21 cellular contexts compared by ENCODE assay signal in the genomic region with DNA sequence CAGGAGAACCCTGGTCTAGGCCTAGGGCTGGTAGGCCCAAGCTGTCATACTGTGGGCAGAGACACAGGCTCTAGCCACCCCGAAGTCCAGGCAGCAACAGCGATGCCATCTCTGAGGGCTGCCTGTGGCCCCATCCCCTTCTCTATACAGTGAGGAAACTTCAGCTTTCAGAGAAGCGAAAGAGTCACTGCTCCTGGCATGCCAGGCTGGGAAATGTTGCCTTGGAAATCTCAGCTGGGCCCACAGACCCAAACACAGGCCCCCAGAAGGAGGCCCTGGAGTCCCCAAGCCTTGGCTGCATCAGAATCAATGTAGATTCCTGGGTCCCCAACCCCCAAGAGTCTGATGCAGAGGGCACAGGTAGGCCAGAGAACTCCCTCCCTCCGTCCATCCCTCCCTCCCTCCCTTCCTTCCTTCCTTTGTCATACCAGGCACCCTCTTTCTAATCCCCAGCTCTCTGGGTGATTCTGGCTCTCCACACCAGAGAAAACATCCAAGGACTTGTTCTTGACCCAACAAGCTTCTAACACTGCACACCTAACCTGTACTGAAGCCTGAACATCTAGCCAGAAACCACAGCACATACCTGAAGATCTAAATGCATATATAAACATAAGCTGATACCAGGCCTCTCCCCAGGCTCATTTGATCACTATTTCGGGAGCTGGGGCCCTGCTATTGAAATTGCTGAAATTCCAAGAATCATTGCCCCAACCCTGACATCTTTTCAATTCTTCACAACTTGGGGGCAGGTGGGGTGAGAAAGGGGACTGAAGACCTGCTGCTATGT.
DNase-seq lines count a peak whose midpoint lies in the region; ATAC-seq and TF ChIP-seq lines count a peak whose summit lies in the region.
"Had no signal": no experiment of that assay in that cellular context is flagged by ENCODE, and none has a peak within 500 bp of the region (broad histone marks: within the 10 kb centered on the region; RNA-seq: fewer than 3 reads in every experiment).

No MANE protein-coding gene starts in this region.

- intact Hi-C loops in PC-9 (cut with micrococcal nuclease; ENCODE audit: unreplicated experiment) (loop anchor here (2.0 kb wide), 2 partner anchors 37 to 129 kb away; no protein-coding TSS in a partner anchor), CD14-positive monocyte (cut with micrococcal nuclease) (no loop called here)

- H3K79me2 ChIP-seq in PC-9 (ENCODE audit: low read depth) = no peaks in the 10 kb centered on the region

- no peak for ATAC-seq in naive thymus-derived CD8-positive, alpha-beta T cell
- ATAC-seq: HepG2 had no signal

- H2BK120ac ChIP-seq in mesenchymal stem cell (ENCODE audit: low read depth, low read length) = no peak overlapping the region

- no peak overlapping the region for H4K8ac ChIP-seq in mesenchymal stem cell (ENCODE audit: low read length)

- peak overlapping the region in 2 of 10 donors; percentile 12 to 63 for H3K27ac Mint-ChIP-seq in naive thymus-derived CD8-positive, alpha-beta T cell
- peak overlapping the region in 1 of 7 donors; percentile 44 for H3K27ac Mint-ChIP-seq in CD14-positive monocyte
- H3K27ac Mint-ChIP-seq: type B pancreatic cell had no signal

- H3K4me2 ChIP-seq in PC-9 (peak overlapping the region; percentile 11; the same call in 1 of the 2 replicates), mesenchymal stem cell (ENCODE audit: low read length, poor library complexity, severe bottlenecking) (no peak overlapping the region)

- H3K4me3 Mint-ChIP-seq in naive thymus-derived CD8-positive, alpha-beta T cell = peak overlapping the region in 1 of 10 donors; percentile 16
- no peak overlapping the region for H3K4me3 Mint-ChIP-seq in CD14-positive monocyte
- H3K4me3 Mint-ChIP-seq: activated CD4-positive, alpha-beta T cell treated with anti-CD3 and anti-CD28 coated beads, Interleukin-2, amount 10 ng/mL, durations not matched to agents 7 days and 5 days; CD4-positive, alpha-beta memory T cell; central memory CD8-positive, alpha-beta T cell; type B pancreatic cell had no signal

- no peak overlapping the region for H2BK15ac ChIP-seq in mesenchymal stem cell (ENCODE audit: low read depth, poor library complexity, severe bottlenecking)

- 88% methylated on average over 5 of the region's 5 CpGs for WGBS in mesenchymal stem cell

- H3K23ac ChIP-seq in mesenchymal stem cell (ENCODE audit: low read length in 2 of 2) = no peak overlapping the region

- no peak overlapping the region for H3K18ac ChIP-seq in mesenchymal stem cell (ENCODE audit: low read depth in 1 of 2, low read length in 2 of 2)

- H2AFZ ChIP-seq in PC-9 (no peak overlapping the region), mesenchymal stem cell (ENCODE audit: low read depth, low read length) (no peak overlapping the region)

- no peak overlapping the region for H3K4me3 ChIP-seq in PC-9
- H3K4me3 ChIP-seq in mesenchymal stem cell (ENCODE audit: insufficient read depth in 1 of 2, low read depth in 1 of 2, low read length in 2 of 2) = no peak overlapping the region
- H3K4me3 ChIP-seq: left ventricle myocardium inferior, right atrium auricular region had no signal

- H3K9me3 Mint-ChIP-seq in naive thymus-derived CD8-positive, alpha-beta T cell = no peaks in the 10 kb centered on the region
- H3K9me3 Mint-ChIP-seq in CD14-positive monocyte = no peaks in the 10 kb centered on the region
- H3K9me3 Mint-ChIP-seq: activated CD4-positive, alpha-beta T cell treated with anti-CD3 and anti-CD28 coated beads, Interleukin-2, amount 10 ng/mL, durations not matched to agents 7 days and 5 days; CD4-positive, alpha-beta memory T cell; central memory CD8-positive, alpha-beta T cell; type B pancreatic cell had no signal

- H3K4ac ChIP-seq in mesenchymal stem cell (ENCODE audit: low read depth in 1 of 2, low read length in 2 of 2) = peak overlapping the region in 1 of 2 experiments; percentile 38

- no peaks in the 10 kb centered on the region for H3K36me3 ChIP-seq in PC-9 (ENCODE audit: low read depth)
- H3K36me3 ChIP-seq in mesenchymal stem cell (ENCODE audit: control insufficient read depth in 1 of 2, insufficient read depth in 2 of 2, low read depth in 1 of 2, low read length in 2 of 2) = no peaks in the 10 kb centered on the region
- H3K36me3 ChIP-seq: left ventricle myocardium inferior, right atrium auricular region had no signal

- peaks cover 0 to 11% (median 5%) of the 10 kb centered on the region in 3 donors for H3K36me3 Mint-ChIP-seq in naive thymus-derived CD8-positive, alpha-beta T cell
- peaks cover 25 to 46% of the 10 kb centered on the region in 2 donors for H3K36me3 Mint-ChIP-seq in CD14-positive monocyte
- H3K36me3 Mint-ChIP-seq: type B pancreatic cell had no signal

- peaks cover 9% of the 10 kb centered on the region for H3K79me1 ChIP-seq in mesenchymal stem cell (replicated peaks; ENCODE audit: low read length, poor library complexity, severe bottlenecking)

- H3K9ac ChIP-seq in mesenchymal stem cell (ENCODE audit: low read length) = no peak overlapping the region

- POLR2A ChIA-PET in PC-9 (lab: Charles Lee; ENCODE audit: unreplicated experiment) = interaction anchor here (0.6 kb wide), 1 partner anchor 387 kb away, joined by 3 read pairs; no protein-coding TSS in a partner anchor
- POLR2A ChIA-PET in naive thymus-derived CD8-positive, alpha-beta T cell (lab: Charles Lee) = no interaction called here

- H3K9me2 ChIP-seq in PC-9 (ENCODE audit: insufficient read depth) = no peaks in the 10 kb centered on the region

- TF ChIP-seq CTCF in PC-9 (conservative IDR thresholded peaks at IDR 0.05) (no peak), CD14-positive monocyte (IDR thresholded peaks at IDR 0.05) (no peak)

- BruUV-seq in PC-9 (replicated peaks; lab: Mats Ljungman, UMichigan) = TSS peak; percentile 76

- no peak overlapping the region for H3K14ac ChIP-seq in mesenchymal stem cell (ENCODE audit: low read length in 2 of 2)

- no peaks in the 10 kb centered on the region for H3K27me3 Mint-ChIP-seq in naive thymus-derived CD8-positive, alpha-beta T cell
- peaks cover 0 to 3% (median 2%) of the 10 kb centered on the region in 3 donors for H3K27me3 Mint-ChIP-seq in CD14-positive monocyte (ENCODE audit: low read depth in 3 of 3)
- H3K27me3 Mint-ChIP-seq: activated CD4-positive, alpha-beta T cell treated with anti-CD3 and anti-CD28 coated beads, Interleukin-2, amount 10 ng/mL, durations not matched to agents 7 days and 5 days; CD4-positive, alpha-beta memory T cell; central memory CD8-positive, alpha-beta T cell had no signal

- peak; percentile 21 for DNase-seq in EH (ENCODE audit: low read depth)
- no peak for DNase-seq in PC-9
- DNase-seq in astrocyte of the hippocampus (ENCODE audit: low read depth, low spot score) = peak; percentile 54
- no peak for DNase-seq in mesenchymal stem cell
- no peak for DNase-seq in COLO829 (ENCODE audit: low spot score)
- no peak for DNase-seq in naive thymus-derived CD8-positive, alpha-beta T cell
- DNase-seq in CD14-positive monocyte (ENCODE audit: low spot score) = no peak
- no peak for DNase-seq in NAMALWA (ENCODE audit: low spot score)
- DNase-seq: activated CD4-positive, alpha-beta T cell treated with anti-CD3 and anti-CD28 coated beads, Interleukin-2, amount 10 ng/mL, durations not matched to agents 7 days and 5 days; amygdala; CD4-positive, alpha-beta memory T cell; DMS53; HCEC 1CT; left ventricle myocardium inferior; NCI-H187 treated with DMSO at 0.1 percent for 48 hours; NK-92 treated with Interleukin-12 subunit alpha and Interleukin-12 subunit beta, amount 100 ng/mL, for 24 hours; occipital lobe had no signal

- no peaks in the 10 kb centered on the region for H4K20me1 ChIP-seq in PC-9 (ENCODE audit: insufficient read depth)

- CTCF ChIA-PET in PC-9 (lab: Charles Lee) = no interaction called here

- peaks cover 26% of the 10 kb centered on the region for H3K4me1 ChIP-seq in PC-9 (replicated peaks; ENCODE audit: insufficient read depth)
- peaks cover 49% of the 10 kb centered on the region for H3K4me1 ChIP-seq in mesenchymal stem cell (ENCODE audit: control insufficient read depth, insufficient read depth, low read depth, low read length)
- H3K4me1 ChIP-seq: right atrium auricular region had no signal

- H3F3A ChIP-seq in PC-9 (ENCODE audit: insufficient read depth, low read depth) = peaks cover 3% of the 10 kb centered on the region; the same call in 1 of the 2 replicates

- H3K4me1 Mint-ChIP-seq in naive thymus-derived CD8-positive, alpha-beta T cell = peaks cover 9 to 29% (median 25%) of the 10 kb centered on the region in 4 donors
- peaks cover 17% of the 10 kb centered on the region for H3K4me1 Mint-ChIP-seq in CD14-positive monocyte

- H3K9me3 ChIP-seq in PC-9 (ENCODE audit: insufficient read depth, low read depth) = no peaks in the 10 kb centered on the region
- no peaks in the 10 kb centered on the region for H3K9me3 ChIP-seq in mesenchymal stem cell (ENCODE audit: control insufficient read depth, low read length)
- H3K9me3 ChIP-seq: left ventricle myocardium inferior, right atrium auricular region had no signal

- no peak overlapping the region for H2BK5ac ChIP-seq in mesenchymal stem cell (ENCODE audit: low read depth, low read length, poor library complexity, severe bottlenecking)

- H3K27ac ChIP-seq in PC-9 = no peak overlapping the region
- H3K27ac ChIP-seq in mesenchymal stem cell (ENCODE audit: low read length, poor library complexity, severe bottlenecking) = no peak overlapping the region
- H3K27ac ChIP-seq: left ventricle myocardium inferior, right atrium auricular region had no signal

- H4K91ac ChIP-seq in mesenchymal stem cell (ENCODE audit: low read length) = no peak overlapping the region

- H2AK5ac ChIP-seq in mesenchymal stem cell (ENCODE audit: low read length, severe bottlenecking) = peak overlapping the region; percentile 93

- H2BK12ac ChIP-seq in mesenchymal stem cell (ENCODE audit: low read length in 2 of 2) = peak overlapping the region in 1 of 2 experiments; percentile 45

- H3K27me3 ChIP-seq in PC-9 (ENCODE audit: insufficient read depth, low read depth) (no peaks in the 10 kb centered on the region), mesenchymal stem cell (ENCODE audit: control insufficient read depth in 1 of 2, insufficient read depth in 1 of 2, low read length in 2 of 2) (no peaks in the 10 kb centered on the region)
- H3K27me3 ChIP-seq: right atrium auricular region had no signal

Comparison
In these comparisons a context has a peak if more than half of its experiments do, and no peak if none do; other contexts are left out.
1. DNase-seq: peak in EH (single experiment) and astrocyte of the hippocampus (single experiment); none in PC-9 (0 of 2), mesenchymal stem cell (single experiment), COLO829 (single experiment), naive thymus-derived CD8-positive, alpha-beta T cell (0 of 10), CD14-positive monocyte (single experiment) and NAMALWA (single experiment).